Comparison of ENCODE assay signal across 8 cellular contexts in genomic region chr10:74177140-74177677, GRCh38. TPM values are rescaled to one million over a fixed set of nuclear protein-coding genes. Genes with fewer than 3 reads are reported as not detected.
DNase-seq lines count a peak whose midpoint lies in the region; ATAC-seq and TF ChIP-seq lines count a peak whose summit lies in the region.

No MANE protein-coding gene starts in this region.

- DNase-seq in activated T-cell treated with anti-CD3 and anti-CD28 coated beads for 1 hour (ENCODE audit: low read depth) (peak; percentile 13), LNCaP clone FGC (ENCODE audit: low read depth) (no peak), epithelial cell of prostate (ENCODE audit: low read depth, low spot score) (no peak), naive B cell (no peak), stomach (no peak)
- DNase-seq in activated T-cell treated with anti-CD3 and anti-CD28 coated beads, Interleukin-2, amount 50 U/mL, for 1 hour: no peak
- peak; percentile 44 for DNase-seq in activated CD4-positive, alpha-beta memory T cell treated with anti-CD3 and anti-CD28 coated beads, Interleukin-2, amount 10 ng/mL, durations not matched to agents 7 days and 5 days

- peaks cover 5 to 25% (median 15%) of the 10 kb centered on the region in 4 donors for H3K4me1 ChIP-seq in stomach

- H3K36me3 Mint-ChIP-seq in activated CD4-positive, alpha-beta memory T cell treated with anti-CD3 and anti-CD28 coated beads, Interleukin-2, amount 10 ng/mL, durations not matched to agents 7 days and 5 days (ENCODE audit: low read depth): no peaks in the 10 kb centered on the region
- H3K36me3 Mint-ChIP-seq in naive B cell: no peaks in the 10 kb centered on the region

- H3K27me3 Mint-ChIP-seq in activated CD4-positive, alpha-beta memory T cell treated with anti-CD3 and anti-CD28 coated beads, Interleukin-2, amount 10 ng/mL, durations not matched to agents 7 days and 5 days: no peaks in the 10 kb centered on the region
- H3K27me3 Mint-ChIP-seq in naive B cell: no peaks in the 10 kb centered on the region

- CTCF ChIA-PET in activated CD4-positive, alpha-beta memory T cell treated with anti-CD3 and anti-CD28 coated beads, Interleukin-2, amount 10 ng/mL, durations not matched to agents 7 days and 5 days (lab: Charles Lee): interaction anchor here (0.7 to 1.7 kb wide), 2 partner anchors 12 to 33 kb away, joined by 4 to 5 read pairs; no protein-coding TSS in a partner anchor

- H3K27ac ChIP-seq in epithelial cell of prostate (peak overlapping the region; percentile 95), stomach (peak overlapping the region; percentile 87 to 92 (median 91))

- H3K4me1 Mint-ChIP-seq in activated CD4-positive, alpha-beta memory T cell treated with anti-CD3 and anti-CD28 coated beads, Interleukin-2, amount 10 ng/mL, durations not matched to agents 7 days and 5 days: peaks cover 46% of the 10 kb centered on the region
- peaks cover 29 to 65% (median 45%) of the 10 kb centered on the region in 3 donors for H3K4me1 Mint-ChIP-seq in naive B cell

- POLR2A ChIA-PET in activated CD4-positive, alpha-beta memory T cell treated with anti-CD3 and anti-CD28 coated beads, Interleukin-2, amount 10 ng/mL, durations not matched to agents 7 days and 5 days (lab: Charles Lee): interaction anchor here (0.9 to 1.9 kb wide), 11 partner anchors 10 to 381 kb away, joined by 3 to 34 read pairs (median 9); partner anchors contain the start of genes ADK and AP3M1

- WGBS in stomach, 5 donors: 6 to 11% (median 9%) methylated on average over 12 to 13 of the region's 13 CpGs

- H3K27ac Mint-ChIP-seq in activated CD4-positive, alpha-beta memory T cell treated with anti-CD3 and anti-CD28 coated beads, Interleukin-2, amount 10 ng/mL, durations not matched to agents 7 days and 5 days: peak overlapping the region; percentile 90
- peak overlapping the region; percentile 96 to 99 (median 98) for H3K27ac Mint-ChIP-seq in naive B cell

- no peak for TF ChIP-seq CTCF in LNCaP clone FGC (IDR thresholded peaks at IDR 0.05; ENCODE audit: control insufficient read depth, extremely low read depth, insufficient read depth)
- TF ChIP-seq CTCF in stomach (IDR thresholded peaks at IDR 0.05): no peak

- no peaks in the 10 kb centered on the region for H3K27me3 ChIP-seq in stomach

- no peaks in the 10 kb centered on the region for H3K36me3 ChIP-seq in stomach

- ATAC-seq in naive B cell (ENCODE audit: low read depth in 2 of 2) (peak; percentile 6 to 7), HG03520 (IDR thresholded peaks at IDR 0.05; ENCODE audit: unreplicated experiment) (no peak)

- TF ChIP-seq EP300 in stomach (IDR thresholded peaks at IDR 0.05): no peak

- H3K9me3 ChIP-seq in stomach: no peaks in the 10 kb centered on the region

- H3K4me3 ChIP-seq in LNCaP clone FGC (ENCODE audit: low read depth, low read length) (peak overlapping the region; percentile 90), stomach (peak overlapping the region; percentile 57 to 73 (median 72))

- peak overlapping the region; percentile 93 for H3K4me3 Mint-ChIP-seq in activated CD4-positive, alpha-beta memory T cell treated with anti-CD3 and anti-CD28 coated beads, Interleukin-2, amount 10 ng/mL, durations not matched to agents 7 days and 5 days
- H3K4me3 Mint-ChIP-seq in naive B cell: peak overlapping the region; percentile 89 to 97 (median 93)

- intact Hi-C loops in stomach (cut with DNase I; ENCODE audit: low total_unique reads): no loop called here

- no peak for TF ChIP-seq POLR2A in stomach (IDR thresholded peaks at IDR 0.05)

- H3K9me3 Mint-ChIP-seq in activated CD4-positive, alpha-beta memory T cell treated with anti-CD3 and anti-CD28 coated beads, Interleukin-2, amount 10 ng/mL, durations not matched to agents 7 days and 5 days: no peaks in the 10 kb centered on the region
- no peaks in the 10 kb centered on the region for H3K9me3 Mint-ChIP-seq in naive B cell

RNA-seq across cellular contexts. Expression of gene ADK, which starts 26.2 kb away (rescaled TPM):
- total RNA-seq in activated CD4-positive, alpha-beta memory T cell treated with anti-CD3 and anti-CD28 coated beads, Interleukin-2, amount 10 ng/mL, durations not matched to agents 7 days and 5 days: 10 to 100 TPM; 29.3 to 31.8 TPM
- 100 to 1,000 TPM; 240 to 379 (median 288) TPM for polyA plus RNA-seq in naive B cell (ENCODE audit: low read depth in 6 of 6)
- 10 to 100 TPM in 4 of 5 donors, 1 to 10 TPM in 1; 7.2 to 66.1 (median 35.2) TPM for total RNA-seq in stomach
- polyA plus RNA-seq in stomach: 10 to 100 TPM; 13.5 to 18.6 (median 16.7) TPM

RNA-seq across cellular contexts. Expression of gene AP3M1, which starts 26.6 kb away (rescaled TPM):
- 10 to 100 TPM; 41.8 to 42.2 TPM for total RNA-seq in activated CD4-positive, alpha-beta memory T cell treated with anti-CD3 and anti-CD28 coated beads, Interleukin-2, amount 10 ng/mL, durations not matched to agents 7 days and 5 days
- polyA plus RNA-seq in naive B cell (ENCODE audit: low read depth in 6 of 6): 10 to 100 TPM; 28.8 to 40.8 (median 32.9) TPM
- total RNA-seq in stomach: 10 to 100 TPM in 2 of 5 donors, 1 to 10 TPM in 3; 3.5 to 28.1 (median 9.9) TPM
- polyA plus RNA-seq in stomach: 10 to 100 TPM in 2 of 3 donors, 1 to 10 TPM in 1; 8.6 to 14.1 (median 13.0) TPM

Comparison
In these comparisons a context has a peak if more than half of its experiments do, and no peak if none do; other contexts are left out.
1. DNase-seq: peak in activated T-cell treated with anti-CD3 and anti-CD28 coated beads for 1 hour (single experiment) and activated CD4-positive, alpha-beta memory T cell treated with anti-CD3 and anti-CD28 coated beads, Interleukin-2, amount 10 ng/mL, durations not matched to agents 7 days and 5 days (single experiment); none in activated T-cell treated with anti-CD3 and anti-CD28 coated beads, Interleukin-2, amount 50 U/mL, for 1 hour (single experiment), LNCaP clone FGC (single experiment), epithelial cell of prostate (single experiment), naive B cell (single experiment) and stomach (single experiment).